ENCODE assay signal across 7 cellular contexts in the genomic region with DNA sequence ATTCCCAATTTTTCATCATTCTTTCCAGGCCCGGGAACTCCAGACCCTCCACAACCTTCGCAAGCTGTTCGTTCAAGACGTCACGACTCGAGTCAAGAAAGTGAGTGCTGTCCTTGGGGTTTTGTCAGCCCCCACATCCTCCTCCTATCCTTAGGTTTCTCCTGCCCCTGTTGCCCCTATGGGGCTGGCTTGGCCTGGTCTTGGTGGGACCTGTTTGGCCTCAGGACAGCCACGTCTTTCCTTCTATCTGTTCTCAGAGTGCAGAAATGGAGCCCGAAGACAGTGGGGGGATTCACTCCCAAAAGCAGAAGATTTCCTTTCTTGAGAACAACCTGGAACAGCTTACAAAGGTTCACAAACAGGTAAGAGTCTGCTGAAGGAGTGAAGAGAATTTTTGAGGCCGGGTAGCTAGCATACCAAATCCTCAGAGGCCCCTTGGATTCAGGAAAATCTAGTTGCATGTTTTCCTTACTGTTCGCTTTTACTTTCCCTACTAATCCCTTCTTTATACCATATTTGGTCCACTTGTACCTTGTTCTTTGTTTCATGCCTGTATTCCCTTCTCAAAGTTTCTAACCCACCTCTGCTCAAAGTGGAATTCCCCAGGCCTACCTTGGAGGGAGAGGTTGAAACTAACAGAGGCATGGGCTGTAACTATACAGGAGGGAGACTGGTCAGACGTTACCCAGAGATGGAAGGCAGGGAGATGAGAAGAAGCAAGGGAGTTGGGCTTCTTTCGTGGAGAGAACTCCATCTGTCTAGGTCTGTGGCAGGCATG. TPM values are rescaled to one million over a fixed set of nuclear protein-coding genes. Genes with fewer than 3 reads are reported as not detected.
"Had no signal": no experiment of that assay in that cellular context is flagged by ENCODE, and none has a peak within 500 bp of the region (broad histone marks: within the 10 kb centered on the region; RNA-seq: fewer than 3 reads in every experiment).

No MANE protein-coding gene starts in this region.

- H3K4me3 ChIP-seq: K562 had no signal

- ATAC-seq: K562 had no signal

- H3K27ac ChIP-seq: HL-60 had no signal

- DNase-seq: KBM-7 had no signal

- FAIRE-seq: HTR-8/SVneo, K562 had no signal

RNA-seq across cellular contexts. Expression of a gene that starts 26.5 kb away (rescaled TPM):
- total RNA-seq: HT-29 had no signal

RNA-seq across cellular contexts. Expression of a gene that starts 28.3 kb away (rescaled TPM):
- total RNA-seq: HT-29, HT1080 had no signal
- polyA plus RNA-seq: IgD-negative memory B cell had no signal

RNA-seq across cellular contexts. Expression of a gene that starts 33.1 kb away (rescaled TPM):
- polyA plus RNA-seq: IgD-negative memory B cell had no signal
